Comparison of ENCODE assay signal across 19 cellular contexts in the genomic region with DNA sequence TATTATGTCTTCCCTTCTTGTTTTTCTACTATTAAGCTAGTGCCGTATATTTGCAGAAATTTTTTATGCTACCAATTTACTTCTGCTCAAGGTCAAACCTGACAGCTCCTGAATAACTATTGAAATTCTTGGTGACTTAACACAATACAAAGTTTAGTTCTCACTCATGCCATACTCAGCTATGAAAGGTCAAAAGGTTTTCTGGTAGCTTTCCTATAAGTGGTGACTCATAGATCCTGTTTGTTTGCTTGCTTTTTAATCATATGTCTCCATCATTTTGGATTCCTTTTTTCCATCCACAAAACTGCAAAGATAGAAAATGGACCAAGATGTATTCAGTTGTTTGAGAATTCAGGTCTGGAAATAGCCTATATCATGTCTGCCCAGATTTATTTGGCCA.
DNase-seq lines count a peak whose midpoint lies in the region; ATAC-seq and TF ChIP-seq lines count a peak whose summit lies in the region.
"Had no signal": no experiment of that assay in that cellular context is flagged by ENCODE, and none has a peak within 500 bp of the region (broad histone marks: within the 10 kb centered on the region; RNA-seq: fewer than 3 reads in every experiment).

No MANE protein-coding gene starts in this region.

- no TSS peak for BruUV-seq in PC-3 (replicated peaks; lab: Mats Ljungman, UMichigan)

- TF ChIP-seq CTCF in PC-3 (conservative IDR thresholded peaks at IDR 0.05; ENCODE audit: low read depth, low read length) = no peak
- TF ChIP-seq CTCF in cardiac fibroblast (IDR thresholded peaks at IDR 0.05; ENCODE audit: low read depth, low read length) = no peak
- TF ChIP-seq CTCF in foreskin keratinocyte (conservative IDR thresholded peaks at IDR 0.05) = no peak
- no peak for TF ChIP-seq CTCF in progenitor cell of endocrine pancreas (IDR thresholded peaks at IDR 0.05; ENCODE audit: unreplicated experiment)
- TF ChIP-seq CTCF in right atrium auricular region (IDR thresholded peaks at IDR 0.05) = no peak
- no peak for TF ChIP-seq CTCF in type B pancreatic cell (conservative IDR thresholded peaks at IDR 0.05)

- no peaks in the 10 kb centered on the region for H3F3A ChIP-seq in PC-3 (ENCODE audit: low read length, unreplicated experiment)

- no peak overlapping the region for H3K4me3 Mint-ChIP-seq in progenitor cell of endocrine pancreas (ENCODE audit: low read depth)
- no peak overlapping the region for H3K4me3 Mint-ChIP-seq in type B pancreatic cell

- intact Hi-C loops in PC-3 (cut with micrococcal nuclease) = no loop called here

- H3K27me3 ChIP-seq in PC-3 (ENCODE audit: low read length) = no peaks in the 10 kb centered on the region
- H3K27me3 ChIP-seq in foreskin keratinocyte = no peaks in the 10 kb centered on the region
- H3K27me3 ChIP-seq in right atrium auricular region = no peaks in the 10 kb centered on the region

- ATAC-seq in PC-3 (no peak), foreskin keratinocyte (peak; percentile 65), HG02610 (IDR thresholded peaks at IDR 0.05; ENCODE audit: unreplicated experiment) (no peak)
- ATAC-seq: GM12878, Panc1 had no signal

- no peak overlapping the region for H3K4me2 ChIP-seq in PC-3 (ENCODE audit: low read length)

- H3K9me3 ChIP-seq in PC-3 (ENCODE audit: low read length) (no peaks in the 10 kb centered on the region), right atrium auricular region (no peaks in the 10 kb centered on the region)

- H3K27ac Mint-ChIP-seq in progenitor cell of endocrine pancreas = no peak overlapping the region
- no peak overlapping the region for H3K27ac Mint-ChIP-seq in type B pancreatic cell

- no peaks in the 10 kb centered on the region for H3K36me3 ChIP-seq in PC-3 (ENCODE audit: low read depth, low read length)
- H3K36me3 ChIP-seq in right atrium auricular region = no peaks in the 10 kb centered on the region

- H3K36me3 Mint-ChIP-seq in progenitor cell of endocrine pancreas (ENCODE audit: insufficient read depth) (no peaks in the 10 kb centered on the region), type B pancreatic cell (no peaks in the 10 kb centered on the region)

- H3K4me1 Mint-ChIP-seq in progenitor cell of endocrine pancreas (ENCODE audit: low read depth) (no peaks in the 10 kb centered on the region), type B pancreatic cell (ENCODE audit: unreplicated experiment) (no peaks in the 10 kb centered on the region)

- H3K9me2 ChIP-seq in PC-3 (replicated peaks; ENCODE audit: low read length) = no peaks in the 10 kb centered on the region

- H3K4me1 ChIP-seq in PC-3 (ENCODE audit: insufficient read depth, low read length) (peaks cover 9% of the 10 kb centered on the region; the same call in 1 of the 2 replicates), foreskin keratinocyte (peaks cover 4% of the 10 kb centered on the region), right atrium auricular region (no peaks in the 10 kb centered on the region)

- H3K79me2 ChIP-seq in PC-3 (ENCODE audit: low read length) = no peaks in the 10 kb centered on the region

- H3K27me3 Mint-ChIP-seq in progenitor cell of endocrine pancreas (no peaks in the 10 kb centered on the region), type B pancreatic cell (no peaks in the 10 kb centered on the region)

- H3K9me3 Mint-ChIP-seq in progenitor cell of endocrine pancreas (ENCODE audit: low read depth) (no peaks in the 10 kb centered on the region), type B pancreatic cell (no peaks in the 10 kb centered on the region)

- no peak overlapping the region for H3K4me3 ChIP-seq in PC-3 (ENCODE audit: low read length)
- H3K4me3 ChIP-seq in cardiac fibroblast (replicated peaks in 1 of 2; ENCODE audit: low read depth in 2 of 2, low read length in 2 of 2) = no peak overlapping the region
- H3K4me3 ChIP-seq in right atrium auricular region = no peak overlapping the region
- H3K4me3 ChIP-seq: GM12878 had no signal

- no peaks in the 10 kb centered on the region for H4K20me1 ChIP-seq in PC-3 (ENCODE audit: low read length)

- DNase-seq in AG08395 (ENCODE audit: low spot score) = peak; percentile 13
- DNase-seq in PC-3 = peak; percentile 73
- DNase-seq in cardiac fibroblast (ENCODE audit: low read depth in 2 of 2) = peak; percentile 60 to 61
- peak; percentile 21 to 55 for DNase-seq in foreskin keratinocyte
- no peak for DNase-seq in progenitor cell of endocrine pancreas (ENCODE audit: low spot score, unreplicated experiment)
- DNase-seq in right atrium auricular region (ENCODE audit: low spot score) = no peak
- no peak for DNase-seq in type B pancreatic cell (ENCODE audit: extremely low spot score, unreplicated experiment)
- DNase-seq: 8988T, C1 segment of cervical spinal cord, H7, Karpas-422, NCI-H1417, NCI-H2029, NCI-H510A, NCI-H82, SHP77 had no signal

- no peak overlapping the region for H3K9ac ChIP-seq in PC-3 (ENCODE audit: low read length)

- H3K27ac ChIP-seq in PC-3 (ENCODE audit: low read length) (no peak overlapping the region), foreskin keratinocyte (no peak overlapping the region), right atrium auricular region (no peak overlapping the region)

- POLR2A ChIA-PET in PC-3 (lab: Charles Lee; ENCODE audit: unreplicated experiment) = no interaction called here

- no peak overlapping the region for H2AFZ ChIP-seq in PC-3 (ENCODE audit: low read length)

- CTCF ChIA-PET in PC-3 (lab: Charles Lee) = no interaction called here

Comparison
In these comparisons a context has a peak if more than half of its experiments do, and no peak if none do; other contexts are left out.
1. DNase-seq: peak in AG08395 (single experiment), PC-3 (single experiment), cardiac fibroblast (2 of 2) and foreskin keratinocyte (2 of 2); none in progenitor cell of endocrine pancreas (single experiment), right atrium auricular region (single experiment) and type B pancreatic cell (single experiment).